2 cellular contexts compared by ENCODE assay signal in the genomic region with DNA sequence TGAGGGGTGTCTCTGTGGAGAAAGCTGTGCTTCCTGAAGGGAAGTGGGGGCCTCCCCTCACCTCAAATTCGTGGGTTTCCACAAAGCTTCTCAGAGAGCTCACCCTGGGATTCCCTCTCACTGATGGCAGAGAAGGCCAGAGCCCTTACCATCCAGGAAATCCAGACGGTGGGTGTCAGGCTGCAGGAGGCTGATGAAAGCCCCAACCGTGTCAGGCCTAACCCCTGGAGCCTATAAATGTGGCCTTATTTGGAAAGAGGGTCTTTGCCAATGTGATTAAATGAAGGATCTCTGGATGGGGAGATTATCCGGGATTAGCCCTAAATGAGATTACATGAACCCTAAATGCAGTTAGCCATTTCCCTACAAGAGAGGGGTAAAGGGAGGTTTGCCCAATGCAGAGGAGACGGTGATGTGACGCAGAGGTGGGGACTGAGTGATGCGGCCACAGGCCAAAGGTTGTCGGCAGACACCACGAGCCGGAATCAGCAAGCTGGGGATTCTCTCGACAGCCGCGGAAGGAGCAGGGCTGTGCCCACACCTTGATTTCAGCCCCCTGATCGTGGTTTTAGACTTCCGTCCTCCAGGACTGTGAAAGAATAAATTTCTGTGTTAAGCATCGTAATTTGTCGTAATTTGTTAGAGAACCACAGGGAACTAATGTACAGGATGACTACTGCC.
TF ChIP-seq lines count a peak whose summit lies in the region.

No MANE protein-coding gene starts in this region.

TF ChIP-seq in GM23338, 12 proteins besides CTCF, POLR2A, EP300 and RAD21 (continues in another document):
- TF ChIP-seq EZH2phosphoT487 (IDR thresholded peaks at IDR 0.05; ENCODE audit: unreplicated experiment) (no peak), POLR2AphosphoS5 (IDR thresholded peaks at IDR 0.05; ENCODE audit: low read depth) (no peak), ZNF331 (CRISPR knock-in tag; IDR thresholded peaks at IDR 0.05; ENCODE audit: low read depth) (no peak), EZH2 (IDR thresholded peaks at IDR 0.05; ENCODE audit: low read depth, unreplicated experiment) (no peak), ZNF114 (CRISPR knock-in tag; IDR thresholded peaks at IDR 0.05) (no peak), STAT1 (IDR thresholded peaks at IDR 0.05; ENCODE audit: unreplicated experiment) (no peak), ZNF462 (CRISPR knock-in tag; IDR thresholded peaks at IDR 0.05) (no peak), JUNB (IDR thresholded peaks at IDR 0.05; ENCODE audit: unreplicated experiment) (no peak), NANOG (IDR thresholded peaks at IDR 0.05; ENCODE audit: borderline replicate concordance) (no peak), REST (IDR thresholded peaks at IDR 0.05; ENCODE audit: unreplicated experiment) (no peak)

TF ChIP-seq in K562, 482 proteins besides CTCF, POLR2A, EP300 and RAD21 (continued from another document):
- TF ChIP-seq BRCA1 (IDR thresholded peaks at IDR 0.05) (no peak), BRCA1 (CRISPR knock-in tag; IDR thresholded peaks at IDR 0.05) (0 out of 2 replicates have a peak, but pooled peaks have one; percentile 35)
- TF ChIP-seq, protein P1, sequence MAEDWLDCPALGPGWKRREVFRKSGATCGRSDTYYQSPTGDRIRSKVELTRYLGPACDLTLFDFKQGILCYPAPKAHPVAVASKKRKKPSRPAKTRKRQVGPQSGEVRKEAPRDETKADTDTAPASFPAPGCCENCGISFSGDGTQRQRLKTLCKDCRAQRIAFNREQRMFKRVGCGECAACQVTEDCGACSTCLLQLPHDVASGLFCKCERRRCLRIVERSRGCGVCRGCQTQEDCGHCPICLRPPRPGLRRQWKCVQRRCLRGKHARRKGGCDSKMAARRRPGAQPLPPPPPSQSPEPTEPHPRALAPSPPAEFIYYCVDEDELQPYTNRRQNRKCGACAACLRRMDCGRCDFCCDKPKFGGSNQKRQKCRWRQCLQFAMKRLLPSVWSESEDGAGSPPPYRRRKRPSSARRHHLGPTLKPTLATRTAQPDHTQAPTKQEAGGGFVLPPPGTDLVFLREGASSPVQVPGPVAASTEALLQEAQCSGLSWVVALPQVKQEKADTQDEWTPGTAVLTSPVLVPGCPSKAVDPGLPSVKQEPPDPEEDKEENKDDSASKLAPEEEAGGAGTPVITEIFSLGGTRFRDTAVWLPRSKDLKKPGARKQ (CRISPR knock-in tag; IDR thresholded peaks at IDR 0.05) = no peak
